In the genomic region with DNA sequence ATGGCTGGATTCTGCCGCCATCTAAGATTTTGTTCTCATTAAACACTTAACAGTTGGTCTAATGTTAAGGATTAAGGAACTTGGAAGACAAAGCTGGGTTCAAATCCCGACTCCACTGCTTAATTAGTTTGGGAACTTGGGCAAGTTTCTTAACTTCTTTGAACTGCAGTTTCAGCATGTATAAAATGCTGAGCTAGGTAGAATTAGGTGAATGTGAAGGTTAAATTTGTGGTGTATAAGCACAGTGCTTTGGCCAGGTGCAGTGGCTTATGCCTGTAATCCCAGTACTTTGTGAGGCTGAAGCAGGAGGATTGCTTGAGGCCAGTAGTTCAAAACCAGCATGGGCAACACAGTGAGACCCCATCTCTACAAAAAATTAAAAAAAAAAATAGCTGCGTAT, we compare ENCODE assay signal across 15 cellular contexts.
DNase-seq lines count a peak whose midpoint lies in the region; ATAC-seq, FAIRE-seq and TF ChIP-seq lines count a peak whose summit lies in the region.
"Had no signal": no experiment of that assay in that cellular context is flagged by ENCODE, and none has a peak within 500 bp of the region (broad histone marks: within the 10 kb centered on the region; RNA-seq: fewer than 3 reads in every experiment).

No MANE protein-coding gene starts in this region.

- H3K4me2 ChIP-seq in HepG2 (ENCODE audit: low read depth, low read length) = no peak overlapping the region
- no peak overlapping the region for H3K4me2 ChIP-seq in astrocyte (ENCODE audit: low read length)

- TF ChIP-seq RAD21 in HepG2 (CRISPR knock-in tag; IDR thresholded peaks at IDR 0.05) = no peak

- H3K4me1 ChIP-seq in HepG2 (ENCODE audit: insufficient read depth, low read length) (peaks cover 49% of the 10 kb centered on the region), right lobe of liver (peaks cover 0 to 30% (median 10%) of the 10 kb centered on the region in 4 donors), astrocyte (ENCODE audit: insufficient read depth, low read length) (peaks cover 17% of the 10 kb centered on the region), psoas muscle (peaks cover 64% of the 10 kb centered on the region)

- H3K36me3 Mint-ChIP-seq in astrocyte (ENCODE audit: low read depth, unreplicated experiment) = peaks cover 12% of the 10 kb centered on the region

- no peaks in the 10 kb centered on the region for H4K20me1 ChIP-seq in HepG2 (ENCODE audit: insufficient read depth, low read length)
- H4K20me1 ChIP-seq in astrocyte (ENCODE audit: insufficient read depth, low read length) = peaks cover 80% of the 10 kb centered on the region

- H3K9ac ChIP-seq in HepG2 (ENCODE audit: insufficient read depth, low read depth, low read length) = no peak overlapping the region
- no peak overlapping the region for H3K9ac ChIP-seq in astrocyte (ENCODE audit: low read length)

- TF ChIP-seq POLR2A in HepG2 (IDR thresholded peaks at IDR 0.05; ENCODE audit: insufficient read depth in 1 of 2, low read depth in 2 of 2, low read length in 2 of 2) (no peak), right lobe of liver (IDR thresholded peaks at IDR 0.05) (no peak)

- ATAC-seq in HepG2 = no peak
- ATAC-seq in right lobe of liver = no peak
- no peak for ATAC-seq in psoas muscle
- ATAC-seq: GM12878 had no signal

- TF ChIP-seq CTCF in HepG2 (CRISPR knock-in tag; IDR thresholded peaks at IDR 0.05) (no peak), right lobe of liver (IDR thresholded peaks at IDR 0.05) (no peak), astrocyte (IDR thresholded peaks at IDR 0.05; ENCODE audit: insufficient read depth, low read depth, low read length) (no peak), psoas muscle (IDR thresholded peaks at IDR 0.05) (no peak)

- no peak overlapping the region for H3K4me3 Mint-ChIP-seq in astrocyte (ENCODE audit: unreplicated experiment)
- H3K4me3 Mint-ChIP-seq: B cell; CD4-positive, alpha-beta T cell; H9 had no signal

- peaks cover 2% of the 10 kb centered on the region for H3K9me3 Mint-ChIP-seq in astrocyte (ENCODE audit: unreplicated experiment)
- H3K9me3 Mint-ChIP-seq: CD4-positive, alpha-beta T cell; H9 had no signal

- H3K27ac ChIP-seq in HepG2 (ENCODE audit: extremely low read length, insufficient read depth, low read length) = no peak overlapping the region
- H3K27ac ChIP-seq in right lobe of liver = no peak overlapping the region
- no peak overlapping the region for H3K27ac ChIP-seq in astrocyte (ENCODE audit: low read depth, low read length)
- H3K27ac ChIP-seq in psoas muscle = peak overlapping the region; percentile 84

- POLR2A ChIA-PET in HepG2 (lab: Yijun Ruan, JAX) = no interaction called here

- peaks cover 34% of the 10 kb centered on the region for H3K4me1 Mint-ChIP-seq in astrocyte (ENCODE audit: low read depth, unreplicated experiment)
- H3K4me1 Mint-ChIP-seq: B cell had no signal

- in situ Hi-C loops in HepG2 (cut with HindIII; ENCODE audit: extremely low pct_ligation_motif_present, low pct_unique_long_range_greater_than_20kb) = no loop called here

- TF ChIP-seq EP300 in HepG2 (IDR thresholded peaks at IDR 0.05; ENCODE audit: low read depth in 2 of 2, low read length in 2 of 2) = no peak
- TF ChIP-seq EP300 in HepG2 (CRISPR knock-in tag; IDR thresholded peaks at IDR 0.05; ENCODE audit: borderline replicate concordance) = no peak

- CTCF ChIA-PET in HepG2 (lab: Yijun Ruan, JAX; ENCODE audit: low intra/inter-chr PET ratio, low total read pairs) = no interaction called here

- H3K79me2 ChIP-seq in HepG2 (ENCODE audit: insufficient read depth, low read length) (peaks cover 35% of the 10 kb centered on the region), astrocyte (ENCODE audit: insufficient read depth, low read length) (peaks cover 89% of the 10 kb centered on the region)

- peak overlapping the region; percentile 34 for H3K27ac Mint-ChIP-seq in astrocyte (ENCODE audit: unreplicated experiment)
- H3K27ac Mint-ChIP-seq: B cell; CD4-positive, alpha-beta T cell had no signal

- H3K4me3 ChIP-seq in HepG2 (replicated peaks in 1 of 3; ENCODE audit: insufficient read depth in 1 of 3, low read depth in 2 of 3, low read length in 3 of 3) = no peak overlapping the region
- no peak overlapping the region for H3K4me3 ChIP-seq in right lobe of liver
- H3K4me3 ChIP-seq in astrocyte (ENCODE audit: insufficient read depth, low read depth, low read length) = no peak overlapping the region
- no peak overlapping the region for H3K4me3 ChIP-seq in psoas muscle
- H3K4me3 ChIP-seq: GM12878 had no signal

- intact Hi-C loops in HepG2 (cut with micrococcal nuclease; ENCODE audit: unreplicated experiment) (no loop called here), right lobe of liver (cut with DNase I) (no loop called here), psoas muscle (cut with DNase I) (loop anchor here in 1 of 2 donors (5.0 kb wide), 1 partner anchor 39 kb away; no protein-coding TSS in a partner anchor)

- no peak overlapping the region for H2AFZ ChIP-seq in HepG2 (ENCODE audit: low read length)
- no peak overlapping the region for H2AFZ ChIP-seq in astrocyte (ENCODE audit: low read depth, low read length)

- H3K36me3 ChIP-seq in HepG2 (replicated peaks in 1 of 2; ENCODE audit: control insufficient read depth in 1 of 2, insufficient read depth in 2 of 2, low read length in 2 of 2) = no peaks in the 10 kb centered on the region
- H3K36me3 ChIP-seq in right lobe of liver = no peaks in the 10 kb centered on the region
- H3K36me3 ChIP-seq in astrocyte (ENCODE audit: insufficient read depth, low read length) = no peaks in the 10 kb centered on the region
- H3K36me3 ChIP-seq in psoas muscle (ENCODE audit: insufficient read depth in 1 of 2, low read depth in 1 of 2) = no peaks in the 10 kb centered on the region

- H3K27me3 Mint-ChIP-seq in astrocyte (ENCODE audit: low read depth, unreplicated experiment) = no peaks in the 10 kb centered on the region

- FAIRE-seq in HepG2 (lab: Jason Lieb, UNC) (no peak), astrocyte (lab: Jason Lieb, UNC) (no peak), RCC 7860 (lab: Jason Lieb, UNC) (no peak)
- FAIRE-seq: GM12878 had no signal

- H3K9me3 ChIP-seq in HepG2 (ENCODE audit: low read length) (no peaks in the 10 kb centered on the region), right lobe of liver (no peaks in the 10 kb centered on the region), astrocyte (ENCODE audit: insufficient read depth, low read depth, low read length) (no peaks in the 10 kb centered on the region), psoas muscle (no peaks in the 10 kb centered on the region)

- WGBS in HepG2 (ENCODE audit: low lambda C conversion rate) = 95% methylated on average over 3 of the region's 3 CpGs
- WGBS in right lobe of liver (ENCODE audit: insufficient coverage, low coverage, low lambda C conversion rate, missing lambda C conversion rate) = 77% methylated on average over 3 of the region's 3 CpGs
- 88 to 93% (median 89%) methylated on average over 3 of the region's 3 CpGs for WGBS in psoas muscle, 3 donors

- no peak for DNase-seq in HepG2 (ENCODE audit: low spot score)
- DNase-seq in right lobe of liver = no peak
- no peak for DNase-seq in astrocyte (ENCODE audit: low read depth)
- no peak for DNase-seq in psoas muscle
- no peak for DNase-seq in stimulated activated CD4-positive, alpha-beta T cell treated with anti-CD3 and anti-CD28 coated beads, Interleukin-4, amount 100 ng/mL, for 24 hours
- no peak for DNase-seq in stimulated activated CD4-positive, alpha-beta T cell treated with anti-CD3 and anti-CD28 coated beads, Interleukin-4, amount 100 ng/mL, for 1 hour
- DNase-seq in RCC 7860 (ENCODE audit: low spot score) = no peak
- DNase-seq: C1 segment of cervical spinal cord; Calu3; CD4-positive, alpha-beta T cell; DMS79; GOT3; H9 had no signal

- H3K27me3 ChIP-seq in HepG2 (ENCODE audit: control insufficient read depth in 1 of 2, insufficient read depth in 2 of 2, low read length in 2 of 2) (no peaks in the 10 kb centered on the region), right lobe of liver (no peaks in the 10 kb centered on the region), astrocyte (ENCODE audit: insufficient read depth, low read length) (no peaks in the 10 kb centered on the region), psoas muscle (ENCODE audit: insufficient read depth in 3 of 3, low read length in 2 of 3) (no peaks in the 10 kb centered on the region)

- BruUV-seq in HepG2 (replicated peaks; lab: Mats Ljungman, UMichigan) = no TSS peak

TF ChIP-seq in HepG2, 621 proteins besides CTCF, POLR2A, EP300 and RAD21:
- no peak for TF ChIP-seq ZNF274 (CRISPR knock-in tag; IDR thresholded peaks at IDR 0.05)
- TF ChIP-seq MAFF (IDR thresholded peaks at IDR 0.05; ENCODE audit: low read depth, low read length) = peak; percentile 87
- peak; percentile 81 to 92 for TF ChIP-seq MAFK (conservative IDR thresholded peaks at IDR 0.05 in 1 of 2, IDR thresholded peaks at IDR 0.05 in 1 of 2; ENCODE audit: low read length in 2 of 2)
- TF ChIP-seq ETV6 (CRISPR knock-in tag; conservative IDR thresholded peaks at IDR 0.05) = no peak
- TF ChIP-seq HMG20A (CRISPR knock-in tag; IDR thresholded peaks at IDR 0.05; ENCODE audit: borderline replicate concordance) = no peak
- no peak for TF ChIP-seq ZNF598 (CRISPR knock-in tag; IDR thresholded peaks at IDR 0.05; ENCODE audit: borderline replicate concordance)
- no peak for TF ChIP-seq U2AF2 (IDR thresholded peaks at IDR 0.05; ENCODE audit: low read depth, low read length)
TF ChIP-seq in HepG2: peak in this region for 2.
